8 cellular contexts compared by ENCODE assay signal in genomic region chr7:5636914-5637313, GRCh38. TPM values are rescaled to one million over a fixed set of nuclear protein-coding genes. Genes with fewer than 3 reads are reported as not detected.
DNase-seq lines count a peak whose midpoint lies in the region; ATAC-seq and TF ChIP-seq lines count a peak whose summit lies in the region.

No MANE protein-coding gene starts in this region.

- no peak overlapping the region for H2AFZ ChIP-seq in osteoblast (ENCODE audit: low read length)

- TF ChIP-seq CTCF in gastroesophageal sphincter (IDR thresholded peaks at IDR 0.05) (no peak), osteoblast (IDR thresholded peaks at IDR 0.05; ENCODE audit: extremely low read depth, low read depth, low read length) (no peak)

- H3K27me3 ChIP-seq in gastroesophageal sphincter (no peaks in the 10 kb centered on the region), osteoblast (ENCODE audit: insufficient read depth, low read length) (no peaks in the 10 kb centered on the region)

- no peaks in the 10 kb centered on the region for H3K79me2 ChIP-seq in osteoblast (ENCODE audit: insufficient read depth, low read length)

- no peaks in the 10 kb centered on the region for H4K20me1 ChIP-seq in osteoblast (ENCODE audit: insufficient read depth, low read length)

- DNase-seq in COLO829 (ENCODE audit: low spot score) (peak; percentile 99), SK-N-MC (ENCODE audit: low read depth, low spot score) (peak; percentile 39), osteoblast (ENCODE audit: insufficient read length, low spot score, missing footprints) (peak; percentile 98), SW480 (ENCODE audit: low spot score) (no peak)

- H3K4me1 ChIP-seq in gastroesophageal sphincter (peaks cover 8 to 75% (median 46%) of the 10 kb centered on the region in 3 donors), osteoblast (ENCODE audit: insufficient read depth, low read length) (peaks cover 44% of the 10 kb centered on the region)

- TF ChIP-seq EP300 in gastroesophageal sphincter (IDR thresholded peaks at IDR 0.05), result no peak

- peak overlapping the region; percentile 51 for H3K9ac ChIP-seq in SK-N-MC (ENCODE audit: insufficient read length)

- TF ChIP-seq POLR2A in gastroesophageal sphincter (IDR thresholded peaks at IDR 0.05), result no peak

- H3K36me3 ChIP-seq in SK-N-MC (ENCODE audit: insufficient read depth, low read length), result peaks cover 21% of the 10 kb centered on the region
- peaks cover 0 to 37% of the 10 kb centered on the region in 2 donors for H3K36me3 ChIP-seq in gastroesophageal sphincter
- H3K36me3 ChIP-seq in osteoblast (ENCODE audit: insufficient read depth, low read length), result peaks cover 31% of the 10 kb centered on the region

- H3K4me2 ChIP-seq in osteoblast (ENCODE audit: insufficient read depth, low read length), result peak overlapping the region; percentile 30

- H3K9me3 ChIP-seq in SK-N-MC (ENCODE audit: low read depth, low read length) (no peaks in the 10 kb centered on the region), gastroesophageal sphincter (no peaks in the 10 kb centered on the region), osteoblast (ENCODE audit: low read depth, low read length) (no peaks in the 10 kb centered on the region)

- H3K4me3 ChIP-seq in SK-N-MC, result peak overlapping the region; percentile 60
- H3K4me3 ChIP-seq in gastroesophageal sphincter, result no peak overlapping the region
- no peak overlapping the region for H3K4me3 ChIP-seq in osteoblast (ENCODE audit: insufficient read depth, low read length)

- H3K27ac ChIP-seq in SK-N-MC, result peak overlapping the region; percentile 99
- peak overlapping the region; percentile 34 to 79 (median 74) for H3K27ac ChIP-seq in gastroesophageal sphincter
- H3K27ac ChIP-seq in osteoblast (ENCODE audit: low read depth, low read length), result peak overlapping the region; percentile 47

- WGBS in gastroesophageal sphincter (ENCODE audit: low coverage in 1 of 2), 2 donors, result 11 to 12% methylated on average over 4 to 5 of the region's 6 CpGs

- ATAC-seq in gastroesophageal sphincter (peak; percentile 91), GM18870 (IDR thresholded peaks at IDR 0.05; ENCODE audit: unreplicated experiment) (no peak), GM21381 (IDR thresholded peaks at IDR 0.05; ENCODE audit: unreplicated experiment) (no peak), HG02678 (IDR thresholded peaks at IDR 0.05; ENCODE audit: unreplicated experiment) (no peak)

RNA-seq across cellular contexts. Expression of gene FSCN1, which starts 44.3 kb away (rescaled TPM):
- 10 to 100 TPM in 3 of 4 donors, 1 to 10 TPM in 1; 6.5 to 32.0 (median 26.3) TPM for total RNA-seq in gastroesophageal sphincter
- total RNA-seq in osteoblast, result 163 and 182 TPM in 2 replicates

Comparison
In these comparisons a context has a peak if more than half of its experiments do, and no peak if none do; other contexts are left out.
1. H3K27ac ChIP-seq: peak in every context shown above with its lines; median percentile 99 in SK-N-MC; 74 in gastroesophageal sphincter; 47 in osteoblast.